In genomic region chr12:30515351-30515750, GRCh38 we compare ENCODE assay signal across 1 cellular context.
TF ChIP-seq lines count a peak whose summit lies in the region.

No MANE protein-coding gene starts in this region.

TF ChIP-seq in SK-N-SH treated with all-trans-retinoic acid at 6 μM for 48 hours, 23 proteins besides CTCF, POLR2A, EP300 and RAD21 (continued from another document):
- TF ChIP-seq CSRNP3 (CRISPR knock-in tag; IDR thresholded peaks at IDR 0.05): no peak
- TF ChIP-seq ZC3H10 (CRISPR knock-in tag; IDR thresholded peaks at IDR 0.05): no peak
- TF ChIP-seq SNAI2 (CRISPR knock-in tag; IDR thresholded peaks at IDR 0.05): no peak
- TF ChIP-seq PATZ1 (CRISPR knock-in tag; IDR thresholded peaks at IDR 0.05; ENCODE audit: borderline replicate concordance): no peak
- no peak for TF ChIP-seq ZFP30 (CRISPR knock-in tag; IDR thresholded peaks at IDR 0.05)
- no peak for TF ChIP-seq OSR1 (CRISPR knock-in tag; IDR thresholded peaks at IDR 0.05)
- no peak for TF ChIP-seq PPARA (CRISPR knock-in tag; IDR thresholded peaks at IDR 0.05; ENCODE audit: borderline replicate concordance)
- TF ChIP-seq ARNTL (CRISPR knock-in tag; IDR thresholded peaks at IDR 0.05; ENCODE audit: borderline replicate concordance, low read depth): no peak
- no peak for TF ChIP-seq TOX (CRISPR knock-in tag; IDR thresholded peaks at IDR 0.05; ENCODE audit: borderline replicate concordance)
